Comparison of ENCODE assay signal across 2 cellular contexts in the genomic region with DNA sequence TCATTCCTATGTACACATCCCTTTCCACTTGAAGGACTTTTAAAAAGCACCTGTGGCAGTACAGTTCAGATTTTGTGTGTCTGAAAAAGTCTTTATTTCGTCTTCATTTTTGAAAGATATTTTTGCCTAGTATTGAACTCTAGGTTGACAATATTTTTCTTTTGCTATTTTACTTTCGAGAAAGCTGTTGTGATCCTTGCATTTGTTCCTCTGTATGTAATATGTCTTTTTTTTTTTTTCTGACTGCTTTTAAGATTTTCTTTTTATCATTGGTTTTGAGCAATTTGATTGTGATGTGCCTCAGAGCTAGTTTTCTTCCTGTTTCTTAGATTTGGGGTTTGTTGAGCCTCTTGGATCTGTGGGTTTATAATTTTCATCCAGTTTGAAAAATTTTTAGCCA.
TF ChIP-seq lines count a peak whose summit lies in the region.

No MANE protein-coding gene starts in this region.

TF ChIP-seq in GM12878, 131 proteins besides CTCF, POLR2A, EP300 and RAD21:
- TF ChIP-seq ATF2 (IDR thresholded peaks at IDR 0.05; ENCODE audit: low read length) (no peak), CBX5 (IDR thresholded peaks at IDR 0.05; ENCODE audit: low read depth) (peak; percentile 77; the same call in 1 of the 2 replicates), CUX1 (IDR thresholded peaks at IDR 0.05; ENCODE audit: insufficient replicate concordance, low read depth, low read length) (no peak)

TF ChIP-seq in GM12891, 5 proteins besides CTCF, POLR2A, EP300 and RAD21:
- TF ChIP-seq SPI1 (IDR thresholded peaks at IDR 0.05; ENCODE audit: low read depth, low read length) (no peak), POLR2AphosphoS5 (IDR thresholded peaks at IDR 0.05; ENCODE audit: low read depth, low read length) (no peak), POU2F2 (IDR thresholded peaks at IDR 0.05; ENCODE audit: low read depth, low read length) (no peak)
